Comparison of ENCODE assay signal across 8 cellular contexts in genomic region chr17:32483451-32484019, GRCh38. TPM values are rescaled to one million over a fixed set of nuclear protein-coding genes. Genes with fewer than 3 reads are reported as not detected.
DNase-seq lines count a peak whose midpoint lies in the region; ATAC-seq and TF ChIP-seq lines count a peak whose summit lies in the region.

No MANE protein-coding gene starts in this region.

- no peaks in the 10 kb centered on the region for H3K9me3 ChIP-seq in esophagus (ENCODE audit: control insufficient read depth in 2 of 2, insufficient read depth in 1 of 2, low read depth in 1 of 2, low read length in 1 of 2)

- WGBS in esophagus, 2 donors: 11 to 14% methylated on average over 7 of the region's 7 CpGs
- 13% methylated on average over 7 of the region's 7 CpGs for WGBS in urinary bladder

- peaks cover 3 to 10% of the 10 kb centered on the region in 2 donors for H3K4me1 ChIP-seq in esophagus (ENCODE audit: control insufficient read depth in 2 of 2, insufficient read depth in 2 of 2, low read length in 1 of 2)
- H3K4me1 ChIP-seq in urinary bladder (ENCODE audit: insufficient read depth): no peaks in the 10 kb centered on the region

- H3K4me3 ChIP-seq in WI38 (ENCODE audit: low read depth, low read length) (no peak overlapping the region), esophagus (ENCODE audit: low read depth in 1 of 2, low read length in 2 of 2) (no peak overlapping the region), urinary bladder (ENCODE audit: low read depth, low read length) (no peak overlapping the region)

- H3K36me3 Mint-ChIP-seq in mesothelial cell of epicardium: peaks cover 25% of the 10 kb centered on the region

- H3K9me3 Mint-ChIP-seq in mesothelial cell of epicardium: no peaks in the 10 kb centered on the region

- H3K36me3 ChIP-seq in esophagus (ENCODE audit: control insufficient read depth in 2 of 2, insufficient read depth in 2 of 2, low read length in 1 of 2) (peaks cover 15 to 23% of the 10 kb centered on the region in 2 donors), urinary bladder (ENCODE audit: insufficient read depth) (peaks cover 9% of the 10 kb centered on the region)

- peak overlapping the region; percentile 71 for H3K27ac Mint-ChIP-seq in mesothelial cell of epicardium

- in situ Hi-C loops in GM13977 (cut with MboI; ENCODE audit: low pct_unique_long_range_greater_than_20kb, low sequenced_read_pairs, unreplicated experiment): loop anchor here (25.0 kb wide), 1 partner anchor 129 kb away; no protein-coding TSS in a partner anchor

- DNase-seq in AG09319 (ENCODE audit: extremely low read depth, low read depth) (peak; percentile 57), GM13977 (ENCODE audit: low spot score) (peak; percentile 81), NCI-H2107 treated with DMSO at 0.1 percent for 48 hours (lab: John Stamatoyannopoulos, UW; ENCODE audit: unreplicated experiment) (peak; percentile 83), mesothelial cell of epicardium (ENCODE audit: low spot score in 2 of 2, unreplicated experiment in 2 of 2) (peak in 1 of 2 experiments; percentile 45)

- TF ChIP-seq CTCF in AG09319 (IDR thresholded peaks at IDR 0.05; ENCODE audit: low read depth, low read length) (peak; percentile 82), GM13977 (IDR thresholded peaks at IDR 0.05; ENCODE audit: extremely low read depth, insufficient read depth, missing control alignments) (peak; percentile 94), WI38 (IDR thresholded peaks at IDR 0.05; ENCODE audit: low read depth, low read length) (peak; percentile 65), mesothelial cell of epicardium (IDR thresholded peaks at IDR 0.05; ENCODE audit: unreplicated experiment) (no peak)

- ATAC-seq in GM19328 (IDR thresholded peaks at IDR 0.05; ENCODE audit: unreplicated experiment): no peak

- peak overlapping the region; percentile 20 for H3K4me3 Mint-ChIP-seq in mesothelial cell of epicardium

- H3K27ac ChIP-seq in esophagus (ENCODE audit: low read depth in 2 of 2, low read length in 1 of 2) (peak overlapping the region; percentile 23 to 72), urinary bladder (ENCODE audit: low read depth) (peak overlapping the region; percentile 61)

- H3K27me3 Mint-ChIP-seq in mesothelial cell of epicardium (ENCODE audit: low read depth): no peaks in the 10 kb centered on the region

- peaks cover 23% of the 10 kb centered on the region for H3K4me1 Mint-ChIP-seq in mesothelial cell of epicardium

- H3K27me3 ChIP-seq in esophagus (ENCODE audit: control insufficient read depth in 1 of 2, insufficient read depth in 2 of 2, low read length in 2 of 2): no peaks in the 10 kb centered on the region

RNA-seq across cellular contexts. Expression of gene CDK5R1, which starts 3.3 kb away (rescaled TPM):
- 1 to 10 TPM; 5.5 to 5.6 TPM for polyA plus RNA-seq in esophagus
- total RNA-seq in mesothelial cell of epicardium: 4.5 to 4.8 TPM (median 4.6 TPM) in 3 replicates
- total RNA-seq in urinary bladder: 1.5 TPM
- 0.60 TPM for polyA plus RNA-seq in urinary bladder

RNA-seq across cellular contexts. Expression of gene PSMD11, which starts 39.2 kb away (rescaled TPM):
- 10 to 100 TPM; 45.8 to 55.0 TPM for polyA plus RNA-seq in esophagus
- total RNA-seq in mesothelial cell of epicardium: 90.5 to 95.0 TPM (median 94.9 TPM) in 3 replicates
- total RNA-seq in urinary bladder: 49.0 TPM
- polyA plus RNA-seq in urinary bladder: 37.7 TPM
